In genomic region chr1:30191154-30191702, GRCh38 we compare ENCODE assay signal across 9 cellular contexts.
A peak's percentile ranks its signal among the peaks of the same experiment; 100 is the strongest.
DNase-seq lines count a peak whose midpoint lies in the region; ATAC-seq and TF ChIP-seq lines count a peak whose summit lies in the region.
"Had no signal": no experiment of that assay in that cellular context is flagged by ENCODE, and none has a peak within 500 bp of the region (broad histone marks: within the 10 kb centered on the region; RNA-seq: fewer than 3 reads in every experiment).

No MANE protein-coding gene starts in this region.

- H3K4me1 ChIP-seq in breast epithelium = no peaks in the 10 kb centered on the region
- no peaks in the 10 kb centered on the region for H3K4me1 ChIP-seq in right cardiac atrium (ENCODE audit: control insufficient read depth, insufficient read depth, low read length)

- no peak overlapping the region for H3K4me3 ChIP-seq in breast epithelium
- no peak overlapping the region for H3K4me3 ChIP-seq in right cardiac atrium (ENCODE audit: low read length)

- H3K36me3 Mint-ChIP-seq in MCF 10A (ENCODE audit: insufficient read depth, unreplicated experiment) (no peaks in the 10 kb centered on the region), type B pancreatic cell (no peaks in the 10 kb centered on the region)
- H3K36me3 Mint-ChIP-seq in activated CD4-positive, alpha-beta T cell treated with anti-CD3 and anti-CD28 coated beads, Interleukin-2, amount 10 ng/mL, durations not matched to agents 7 days and 5 days (ENCODE audit: low read depth) = no peaks in the 10 kb centered on the region
- H3K36me3 Mint-ChIP-seq: memory B cell had no signal

- intact Hi-C loops in MCF 10A (cut with micrococcal nuclease) = no loop called here
- intact Hi-C loops in breast epithelium (cut with DNase I; ENCODE audit: low total_unique reads) = no loop called here
- intact Hi-C loops in right cardiac atrium (cut with DNase I) = no loop called here

- BruUV-seq in MCF 10A (replicated peaks; lab: Mats Ljungman, UMichigan) = no TSS peak

- no peaks in the 10 kb centered on the region for H3K9me3 ChIP-seq in breast epithelium
- no peaks in the 10 kb centered on the region for H3K9me3 ChIP-seq in right cardiac atrium (ENCODE audit: control insufficient read depth, low read length)

- POLR2A ChIA-PET in MCF 10A (lab: Yijun Ruan, JAX) = no interaction called here
- POLR2A ChIA-PET in activated CD4-positive, alpha-beta T cell treated with anti-CD3 and anti-CD28 coated beads, Interleukin-2, amount 10 ng/mL, durations not matched to agents 7 days and 5 days (lab: Charles Lee) = no interaction called here

- H3K36me3 ChIP-seq in breast epithelium = no peaks in the 10 kb centered on the region

- peak; percentile 53 to 93 for ATAC-seq in right cardiac atrium
- ATAC-seq in HG02870 (IDR thresholded peaks at IDR 0.05; ENCODE audit: unreplicated experiment) = no peak
- no peak for ATAC-seq in GM19463 (IDR thresholded peaks at IDR 0.05; ENCODE audit: unreplicated experiment)

- no peaks in the 10 kb centered on the region for H3K27me3 ChIP-seq in breast epithelium
- H3K27me3 ChIP-seq in right cardiac atrium (ENCODE audit: control insufficient read depth, insufficient read depth) = no peaks in the 10 kb centered on the region

- CTCF ChIA-PET in MCF 10A (lab: Yijun Ruan, JAX) = no interaction called here
- CTCF ChIA-PET in activated CD4-positive, alpha-beta T cell treated with anti-CD3 and anti-CD28 coated beads, Interleukin-2, amount 10 ng/mL, durations not matched to agents 7 days and 5 days (lab: Charles Lee) = interaction anchor here (1.2 kb wide), 1 partner anchor 9 kb away, joined by 4 read pairs; no protein-coding TSS in a partner anchor

- peaks cover 21% of the 10 kb centered on the region for H3K27me3 Mint-ChIP-seq in MCF 10A (ENCODE audit: insufficient read depth, unreplicated experiment)
- no peaks in the 10 kb centered on the region for H3K27me3 Mint-ChIP-seq in activated CD4-positive, alpha-beta T cell treated with anti-CD3 and anti-CD28 coated beads, Interleukin-2, amount 10 ng/mL, durations not matched to agents 7 days and 5 days
- H3K27me3 Mint-ChIP-seq in type B pancreatic cell = peaks cover 23% of the 10 kb centered on the region

- H3K4me3 Mint-ChIP-seq in MCF 10A (ENCODE audit: unreplicated experiment) = no peak overlapping the region
- H3K4me3 Mint-ChIP-seq in activated CD4-positive, alpha-beta T cell treated with anti-CD3 and anti-CD28 coated beads, Interleukin-2, amount 10 ng/mL, durations not matched to agents 7 days and 5 days = no peak overlapping the region
- no peak overlapping the region for H3K4me3 Mint-ChIP-seq in type B pancreatic cell
- H3K4me3 Mint-ChIP-seq: memory B cell had no signal

- TF ChIP-seq POLR2A in breast epithelium (IDR thresholded peaks at IDR 0.05) = no peak

- H3K4me1 Mint-ChIP-seq in MCF 10A (ENCODE audit: insufficient read depth, unreplicated experiment) (peaks cover 5% of the 10 kb centered on the region), type B pancreatic cell (ENCODE audit: unreplicated experiment) (peaks cover 20% of the 10 kb centered on the region)
- H3K4me1 Mint-ChIP-seq in activated CD4-positive, alpha-beta T cell treated with anti-CD3 and anti-CD28 coated beads, Interleukin-2, amount 10 ng/mL, durations not matched to agents 7 days and 5 days = peaks cover 24% of the 10 kb centered on the region
- H3K4me1 Mint-ChIP-seq: memory B cell had no signal

- TF ChIP-seq CTCF in MCF 10A (IDR thresholded peaks at IDR 0.05; ENCODE audit: unreplicated experiment) (no peak), breast epithelium (IDR thresholded peaks at IDR 0.05) (no peak), type B pancreatic cell (conservative IDR thresholded peaks at IDR 0.05) (no peak)

- DNase-seq in MCF 10A (ENCODE audit: unreplicated experiment) = peak; percentile 62
- DNase-seq in breast epithelium (ENCODE audit: low spot score in 2 of 2) = no peak
- peak; percentile 36 for DNase-seq in activated CD4-positive, alpha-beta T cell treated with anti-CD3 and anti-CD28 coated beads, Interleukin-2, amount 10 ng/mL, durations not matched to agents 7 days and 5 days
- peak in 2 of 3 donors; percentile 46 to 60 for DNase-seq in right cardiac atrium
- DNase-seq in type B pancreatic cell (ENCODE audit: extremely low spot score, unreplicated experiment) = peak; percentile 45
- DNase-seq in NCI-H2081 treated with DMSO at 0.1 percent for 48 hours (lab: John Stamatoyannopoulos, UW) = no peak

- WGBS in right cardiac atrium = 51% methylated on average over 2 of the region's 2 CpGs

- H3K9me3 Mint-ChIP-seq in MCF 10A (ENCODE audit: unreplicated experiment) = no peaks in the 10 kb centered on the region
- H3K9me3 Mint-ChIP-seq in activated CD4-positive, alpha-beta T cell treated with anti-CD3 and anti-CD28 coated beads, Interleukin-2, amount 10 ng/mL, durations not matched to agents 7 days and 5 days = peaks cover 2% of the 10 kb centered on the region
- H3K9me3 Mint-ChIP-seq in type B pancreatic cell = no peaks in the 10 kb centered on the region

- H3K27ac Mint-ChIP-seq in MCF 10A (ENCODE audit: low read depth, unreplicated experiment) (peak overlapping the region; percentile 25), type B pancreatic cell (no peak overlapping the region)
- H3K27ac Mint-ChIP-seq in activated CD4-positive, alpha-beta T cell treated with anti-CD3 and anti-CD28 coated beads, Interleukin-2, amount 10 ng/mL, durations not matched to agents 7 days and 5 days = peak overlapping the region; percentile 71
- H3K27ac Mint-ChIP-seq: memory B cell had no signal

- H3K27ac ChIP-seq in breast epithelium (peak overlapping the region in 1 of 2 donors; percentile 80), right cardiac atrium (ENCODE audit: low read length) (no peak overlapping the region)

Comparison
In these comparisons a context has a peak if more than half of its experiments do, and no peak if none do; other contexts are left out.
1. DNase-seq: peak in MCF 10A (single experiment), activated CD4-positive, alpha-beta T cell treated with anti-CD3 and anti-CD28 coated beads, Interleukin-2, amount 10 ng/mL, durations not matched to agents 7 days and 5 days (single experiment), right cardiac atrium (2 of 3) and type B pancreatic cell (single experiment); none in breast epithelium (0 of 2) and NCI-H2081 treated with DMSO at 0.1 percent for 48 hours (single experiment).
2. ATAC-seq: peak in right cardiac atrium (2 of 2); none in HG02870 (single experiment) and GM19463 (single experiment).